13 cellular contexts compared by ENCODE assay signal in the genomic region with DNA sequence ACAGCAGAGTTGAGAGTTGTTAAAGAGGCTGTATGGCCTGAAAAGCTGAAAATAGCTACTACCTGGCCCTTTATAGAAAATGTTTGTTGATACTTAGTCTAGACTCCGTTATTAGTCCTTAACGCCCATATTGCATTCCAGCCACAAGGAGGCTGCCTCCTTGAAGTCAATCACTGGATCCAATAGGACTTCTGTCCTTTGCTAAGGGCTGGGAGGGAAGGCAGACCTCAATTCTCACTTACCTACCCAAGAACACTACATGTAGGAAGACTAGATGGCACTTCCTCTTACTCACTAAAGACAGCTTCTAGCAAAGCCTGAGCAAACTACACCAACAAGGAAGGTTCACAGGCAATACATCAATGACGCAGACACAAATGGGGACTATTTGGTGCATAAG.
DNase-seq lines count a peak whose midpoint lies in the region; ATAC-seq and TF ChIP-seq lines count a peak whose summit lies in the region.
"Had no signal": no experiment of that assay in that cellular context is flagged by ENCODE, and none has a peak within 500 bp of the region (broad histone marks: within the 10 kb centered on the region; RNA-seq: fewer than 3 reads in every experiment).

No MANE protein-coding gene starts in this region.

- H3K4me3 ChIP-seq in GM23338 (no peak overlapping the region), fibroblast of mammary gland (ENCODE audit: control insufficient read depth, low read depth, low read length) (no peak overlapping the region)
- H3K4me3 ChIP-seq: coronary artery, lung had no signal

- H3K27me3 Mint-ChIP-seq in GM23338 (ENCODE audit: insufficient read depth, low read depth, poor library complexity) (peaks cover 2% of the 10 kb centered on the region), glutamatergic neuron (ENCODE audit: unreplicated experiment) (peaks cover 2% of the 10 kb centered on the region)

- H4K20me1 ChIP-seq in GM23338 (replicated peaks; ENCODE audit: insufficient read depth) = no peaks in the 10 kb centered on the region

- no peak overlapping the region for H3K4me2 ChIP-seq in GM23338

- in situ Hi-C loops in SK-MEL-5 (cut with HindIII; ENCODE audit: low pct_unique_long_range_greater_than_20kb, low sequenced_read_pairs) = no loop called here

- no peaks in the 10 kb centered on the region for H3K79me2 ChIP-seq in GM23338 (replicated peaks; ENCODE audit: insufficient read depth)
- H3K79me2 ChIP-seq: parathyroid adenoma had no signal

- H3K9me3 Mint-ChIP-seq in GM23338 (no peaks in the 10 kb centered on the region), glutamatergic neuron (ENCODE audit: unreplicated experiment) (no peaks in the 10 kb centered on the region)
- H3K9me3 Mint-ChIP-seq: activated T-helper 17 cell treated with anti-CD3 and anti-CD28 coated beads, Interleukin-2, amount 50 U/mL, for 72 hours; stimulated activated naive CD8-positive, alpha-beta T cell treated with anti-CD3 and anti-CD28 coated beads, Interleukin-15, amount 100 ng/mL, for 72 hours had no signal

- peaks cover 2% of the 10 kb centered on the region; the same call in 2 of the 3 replicates for H3K4me1 Mint-ChIP-seq in GM23338
- H3K4me1 Mint-ChIP-seq in glutamatergic neuron (ENCODE audit: low read depth, unreplicated experiment) = peaks cover 4% of the 10 kb centered on the region
- H3K4me1 Mint-ChIP-seq: activated T-helper 17 cell treated with anti-CD3 and anti-CD28 coated beads, Interleukin-2, amount 50 U/mL, for 72 hours; stimulated activated naive CD8-positive, alpha-beta T cell treated with anti-CD3 and anti-CD28 coated beads, Interleukin-15, amount 100 ng/mL, for 72 hours had no signal

- H3F3A ChIP-seq in GM23338 (replicated peaks; ENCODE audit: low read depth) = no peaks in the 10 kb centered on the region

- H3K36me3 Mint-ChIP-seq in GM23338 (ENCODE audit: low read depth) = no peaks in the 10 kb centered on the region
- no peaks in the 10 kb centered on the region for H3K36me3 Mint-ChIP-seq in glutamatergic neuron (ENCODE audit: unreplicated experiment)

- no peaks in the 10 kb centered on the region for H3K27me3 ChIP-seq in GM23338 (ENCODE audit: insufficient read depth)

- no peak overlapping the region for H3K27ac Mint-ChIP-seq in GM23338
- no peak overlapping the region for H3K27ac Mint-ChIP-seq in glutamatergic neuron (ENCODE audit: unreplicated experiment)
- H3K27ac Mint-ChIP-seq: activated T-helper 17 cell treated with anti-CD3 and anti-CD28 coated beads, Interleukin-2, amount 50 U/mL, for 72 hours had no signal

- ATAC-seq in GM23338 (peak; percentile 67), GM21447 (IDR thresholded peaks at IDR 0.05; ENCODE audit: unreplicated experiment) (no peak)

- H2AFZ ChIP-seq in GM23338 = no peak overlapping the region

- H3K4me1 ChIP-seq in GM23338 (ENCODE audit: insufficient read depth) = no peaks in the 10 kb centered on the region
- H3K4me1 ChIP-seq: parathyroid adenoma had no signal

- peak; percentile 62 to 68 for TF ChIP-seq CTCF in GM23338 (conservative IDR thresholded peaks at IDR 0.05; ENCODE audit: low read depth in 2 of 2)
- peak; percentile 36 for TF ChIP-seq CTCF in fibroblast of mammary gland (conservative IDR thresholded peaks at IDR 0.05; ENCODE audit: control insufficient read depth, insufficient read depth, low read depth, low read length)
- TF ChIP-seq CTCF in glutamatergic neuron (IDR thresholded peaks at IDR 0.05; ENCODE audit: partially characterized antibody, unreplicated experiment) = no peak

- DNase-seq in GM23338 (ENCODE audit: low spot score) (peak; percentile 78), SK-MEL-5 (ENCODE audit: low read depth, low spot score) (peak; percentile 21), fibroblast of mammary gland (ENCODE audit: low read depth) (no peak), renal cortical epithelial cell (ENCODE audit: low read depth) (peak; percentile 51), cardiac septum (ENCODE audit: low spot score) (no peak), glutamatergic neuron (no peak)
- DNase-seq: stimulated activated CD4-positive, alpha-beta T cell treated with anti-CD3 and anti-CD28 coated beads, Interleukin-4, amount 100 ng/mL, for 1 hour had no signal

- intact Hi-C loops in cardiac septum (cut with DNase I) = no loop called here

- no peaks in the 10 kb centered on the region for H3K36me3 ChIP-seq in GM23338 (ENCODE audit: insufficient read depth)

- no peak overlapping the region for H3K27ac ChIP-seq in GM23338 (ENCODE audit: low read depth)
- H3K27ac ChIP-seq: coronary artery, parathyroid adenoma had no signal

- H3K4me3 Mint-ChIP-seq in GM23338 (no peak overlapping the region), glutamatergic neuron (ENCODE audit: unreplicated experiment) (no peak overlapping the region)
- H3K4me3 Mint-ChIP-seq: activated T-helper 17 cell treated with anti-CD3 and anti-CD28 coated beads, Interleukin-2, amount 50 U/mL, for 72 hours; stimulated activated naive CD8-positive, alpha-beta T cell treated with anti-CD3 and anti-CD28 coated beads, Interleukin-15, amount 100 ng/mL, for 72 hours had no signal

- no peaks in the 10 kb centered on the region for H3K9me2 ChIP-seq in GM23338 (ENCODE audit: insufficient read depth)

TF ChIP-seq in GM23338, 12 proteins besides CTCF, POLR2A, EP300 and RAD21:
- TF ChIP-seq ZNF114 (CRISPR knock-in tag; IDR thresholded peaks at IDR 0.05) = no peak
- TF ChIP-seq ZNF331 (CRISPR knock-in tag; IDR thresholded peaks at IDR 0.05; ENCODE audit: low read depth) = no peak
- no peak for TF ChIP-seq POLR2AphosphoS5 (IDR thresholded peaks at IDR 0.05; ENCODE audit: low read depth)
TF ChIP-seq in GM23338: peak in this region for 0.

Comparison
In these comparisons a context has a peak if more than half of its experiments do, and no peak if none do; other contexts are left out.
1. DNase-seq: peak in GM23338 (single experiment), SK-MEL-5 (single experiment) and renal cortical epithelial cell (single experiment); none in fibroblast of mammary gland (single experiment), cardiac septum (single experiment) and glutamatergic neuron (single experiment).